In genomic region chr1:200302893-200303250, GRCh38 we compare ENCODE assay signal across 8 cellular contexts.
DNase-seq lines count a peak whose midpoint lies in the region; ATAC-seq and TF ChIP-seq lines count a peak whose summit lies in the region.

No MANE protein-coding gene starts in this region.

- peak overlapping the region; percentile 70 for H3K27ac ChIP-seq in CD4-positive, CD25-positive, alpha-beta regulatory T cell (ENCODE audit: insufficient read depth, low read length, poor library complexity, severe bottlenecking)
- H3K27ac ChIP-seq in layer of hippocampus (ENCODE audit: low read depth, low read length) (peak overlapping the region; percentile 27), substantia nigra (ENCODE audit: low read depth, low read length, poor library complexity, severe bottlenecking) (peak overlapping the region; percentile 82)

- H3K36me3 Mint-ChIP-seq in CD4-positive, CD25-positive, alpha-beta regulatory T cell, result no peaks in the 10 kb centered on the region
- no peaks in the 10 kb centered on the region for H3K36me3 Mint-ChIP-seq in brain

- H3K4me3 ChIP-seq in CD4-positive, CD25-positive, alpha-beta regulatory T cell (ENCODE audit: low read depth, low read length), result peak overlapping the region; percentile 99

- no peak for DNase-seq in CD4-positive, CD25-positive, alpha-beta regulatory T cell
- peak in 33 of 49 donors; percentile 7 to 69 (median 32) for DNase-seq in substantia nigra (lab: John Stamatoyannopoulos, UW)
- no peak for DNase-seq in GM13977 (ENCODE audit: low spot score)
- DNase-seq in NCI-H2081 treated with DMSO at 0.1 percent for 48 hours (lab: John Stamatoyannopoulos, UW), result no peak

- H3K27me3 ChIP-seq in CD4-positive, CD25-positive, alpha-beta regulatory T cell (ENCODE audit: control insufficient read depth, insufficient read depth, low read length), result no peaks in the 10 kb centered on the region
- H3K27me3 ChIP-seq in layer of hippocampus (ENCODE audit: control insufficient read depth, insufficient read depth, low read length), result no peaks in the 10 kb centered on the region

- no peaks in the 10 kb centered on the region for H3K9me3 Mint-ChIP-seq in CD4-positive, CD25-positive, alpha-beta regulatory T cell
- H3K9me3 Mint-ChIP-seq in brain, result peaks cover 0 to 9% (median 0%) of the 10 kb centered on the region in 5 experiments

- peaks cover 4 to 35% (median 17%) of the 10 kb centered on the region in 4 donors for H3K4me1 Mint-ChIP-seq in CD4-positive, CD25-positive, alpha-beta regulatory T cell
- peaks cover 23% of the 10 kb centered on the region for H3K4me1 Mint-ChIP-seq in brain

- TF ChIP-seq CTCF in brain (conservative IDR thresholded peaks at IDR 0.05) (no peak), GM13977 (IDR thresholded peaks at IDR 0.05; ENCODE audit: extremely low read depth, insufficient read depth, missing control alignments) (no peak)

- peaks cover 4% of the 10 kb centered on the region for H3K27me3 Mint-ChIP-seq in CD4-positive, CD25-positive, alpha-beta regulatory T cell
- peaks cover 48% of the 10 kb centered on the region for H3K27me3 Mint-ChIP-seq in brain

- peak overlapping the region; percentile 93 to 97 (median 96) for H3K27ac Mint-ChIP-seq in CD4-positive, CD25-positive, alpha-beta regulatory T cell
- H3K27ac Mint-ChIP-seq in brain, result peak overlapping the region in 3 of 5 experiments; percentile 19 to 74 (median 73)

- no peaks in the 10 kb centered on the region for H3K9me3 ChIP-seq in CD4-positive, CD25-positive, alpha-beta regulatory T cell (ENCODE audit: control insufficient read depth in 2 of 2, low read length in 2 of 2)

- in situ Hi-C loops in GM13977 (cut with MboI; ENCODE audit: low pct_unique_long_range_greater_than_20kb, low sequenced_read_pairs, unreplicated experiment), result no loop called here

- peak overlapping the region; percentile 93 to 95 (median 94) for H3K4me3 Mint-ChIP-seq in CD4-positive, CD25-positive, alpha-beta regulatory T cell
- H3K4me3 Mint-ChIP-seq in brain, result peak overlapping the region; percentile 85 to 90 (median 88)

- no peak for ATAC-seq in CD4-positive, CD25-positive, alpha-beta regulatory T cell (ENCODE audit: low read depth in 2 of 2)
- ATAC-seq in HG03280 (IDR thresholded peaks at IDR 0.05; ENCODE audit: unreplicated experiment) (peak; percentile 15), GM18517 (IDR thresholded peaks at IDR 0.05; ENCODE audit: unreplicated experiment) (no peak)

- peaks cover 15% of the 10 kb centered on the region for H3K4me1 ChIP-seq in CD4-positive, CD25-positive, alpha-beta regulatory T cell (ENCODE audit: control insufficient read depth, insufficient read depth, low read length, poor library complexity, severe bottlenecking)

- no peaks in the 10 kb centered on the region for H3K36me3 ChIP-seq in CD4-positive, CD25-positive, alpha-beta regulatory T cell (ENCODE audit: control insufficient read depth, insufficient read depth, low read length)

Comparison
In these comparisons a context has a peak if more than half of its experiments do, and no peak if none do; other contexts are left out.
1. DNase-seq: peak in substantia nigra (33 of 49); none in CD4-positive, CD25-positive, alpha-beta regulatory T cell (0 of 3), GM13977 (single experiment) and NCI-H2081 treated with DMSO at 0.1 percent for 48 hours (single experiment).
2. H3K27ac ChIP-seq: peak in every context shown above with its lines; median percentile 82 in substantia nigra; 70 in CD4-positive, CD25-positive, alpha-beta regulatory T cell; 27 in layer of hippocampus.